8 cellular contexts compared by ENCODE assay signal in the genomic region with DNA sequence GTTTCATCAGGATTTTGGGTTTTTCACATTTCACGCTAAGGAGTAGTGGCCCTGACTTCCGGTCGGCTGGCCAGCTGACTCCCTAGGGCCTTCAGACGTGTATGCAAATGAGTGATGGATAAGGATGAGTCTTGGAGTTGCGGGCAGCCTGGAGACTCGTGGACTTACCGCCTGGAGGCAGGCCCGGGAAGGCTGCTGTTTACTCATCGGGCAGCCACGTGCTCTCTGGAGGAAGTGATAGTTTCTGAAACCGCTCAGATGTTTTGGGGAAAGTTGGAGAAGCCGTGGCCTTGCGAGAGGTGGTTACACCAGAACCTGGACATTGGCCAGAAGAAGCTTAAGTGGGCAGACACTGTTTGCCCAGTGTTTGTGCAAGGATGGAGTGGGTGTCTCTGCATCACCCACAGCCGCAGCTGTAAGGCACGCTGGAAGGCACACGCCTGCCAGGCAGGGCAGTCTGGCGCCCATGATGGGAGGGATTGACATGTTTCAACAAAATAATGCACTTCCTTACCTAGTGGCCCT. TPM values are rescaled to one million over a fixed set of nuclear protein-coding genes. Genes with fewer than 3 reads are reported as not detected.
DNase-seq lines count a peak whose midpoint lies in the region; ATAC-seq and TF ChIP-seq lines count a peak whose summit lies in the region.

No MANE protein-coding gene starts in this region.

- CTCF ChIA-PET in activated CD4-positive, alpha-beta T cell treated with anti-CD3 and anti-CD28 coated beads for 36 hours (lab: Charles Lee): interaction anchor here (0.7 to 3.1 kb wide), 4 partner anchors 9 to 80 kb away, joined by 3 to 13 read pairs (median 4); no protein-coding TSS in a partner anchor
- CTCF ChIA-PET in Panc1 (lab: Charles Lee): no interaction called here

- H3K4me1 Mint-ChIP-seq in activated CD4-positive, alpha-beta T cell treated with anti-CD3 and anti-CD28 coated beads for 36 hours: peaks cover 41% of the 10 kb centered on the region

- TF ChIP-seq CTCF in Panc1 (IDR thresholded peaks at IDR 0.05) (no peak), cardiac fibroblast (IDR thresholded peaks at IDR 0.05; ENCODE audit: low read depth, low read length) (peak; percentile 17), lung (IDR thresholded peaks at IDR 0.05; ENCODE audit: control extremely low read depth, extremely low read depth) (no peak), thyroid gland (IDR thresholded peaks at IDR 0.05) (no peak)

- 5 to 10% methylated on average over 17 of the region's 17 CpGs for WGBS in lung, 2 donors
- 53 to 62% methylated on average over 17 of the region's 17 CpGs for WGBS in thyroid gland, 2 donors

- POLR2A ChIA-PET in activated CD4-positive, alpha-beta T cell treated with anti-CD3 and anti-CD28 coated beads for 36 hours (lab: Charles Lee): interaction anchor here (0.6 kb wide), 1 partner anchor 16 kb away, joined by 4 read pairs; no protein-coding TSS in a partner anchor
- POLR2A ChIA-PET in Panc1 (lab: Charles Lee): no interaction called here

- H3K27ac ChIP-seq in Panc1 (ENCODE audit: low read length) (peak overlapping the region; percentile 29; the same call in 1 of the 2 replicates), lung (ENCODE audit: low read depth in 1 of 2, low read length in 1 of 2) (peak overlapping the region in 1 of 2 donors; percentile 82), thyroid gland (peak overlapping the region in 2 of 3 donors; percentile 33 to 47)

- H3K9me3 ChIP-seq in Panc1 (ENCODE audit: control insufficient read depth, insufficient read depth, low read depth, low read length): no peaks in the 10 kb centered on the region
- H3K9me3 ChIP-seq in lung (ENCODE audit: control insufficient read depth in 2 of 2, insufficient read depth in 1 of 2, low read length in 1 of 2): no peaks in the 10 kb centered on the region
- no peaks in the 10 kb centered on the region for H3K9me3 ChIP-seq in thyroid gland

- H3K4me1 ChIP-seq in Panc1 (ENCODE audit: control insufficient read depth, insufficient read depth, low read length) (peaks cover 14% of the 10 kb centered on the region), lung (ENCODE audit: control insufficient read depth in 2 of 2, insufficient read depth in 2 of 2, low read length in 2 of 2) (peaks cover 0 to 22% of the 10 kb centered on the region in 2 donors), thyroid gland (peaks cover 15 to 62% of the 10 kb centered on the region in 2 donors)

- H3K27me3 Mint-ChIP-seq in activated CD4-positive, alpha-beta T cell treated with anti-CD3 and anti-CD28 coated beads for 36 hours: no peaks in the 10 kb centered on the region

- ATAC-seq in activated CD4-positive, alpha-beta T cell treated with anti-CD3 and anti-CD28 coated beads for 36 hours: peak; percentile 45
- ATAC-seq in Panc1 (peak; percentile 68), lung (ENCODE audit: insufficient read depth, low FRiP score) (peak; percentile 73)

- no peaks in the 10 kb centered on the region for H3K27me3 ChIP-seq in Panc1 (ENCODE audit: control insufficient read depth, insufficient read depth, low read length)
- no peaks in the 10 kb centered on the region for H3K27me3 ChIP-seq in lung (ENCODE audit: control insufficient read depth, insufficient read depth)
- no peaks in the 10 kb centered on the region for H3K27me3 ChIP-seq in thyroid gland

- no TSS peak for BruUV-seq in Panc1 (replicated peaks; lab: Mats Ljungman, UMichigan)

- no peaks in the 10 kb centered on the region for H3K36me3 Mint-ChIP-seq in activated CD4-positive, alpha-beta T cell treated with anti-CD3 and anti-CD28 coated beads for 36 hours (ENCODE audit: low read depth)

- H3K9me3 Mint-ChIP-seq in activated CD4-positive, alpha-beta T cell treated with anti-CD3 and anti-CD28 coated beads for 36 hours (ENCODE audit: low read depth): no peaks in the 10 kb centered on the region

- peak overlapping the region; percentile 48 for H3K27ac Mint-ChIP-seq in activated CD4-positive, alpha-beta T cell treated with anti-CD3 and anti-CD28 coated beads for 36 hours

- H3K36me3 ChIP-seq in Panc1 (ENCODE audit: control insufficient read depth, insufficient read depth, low read length) (no peaks in the 10 kb centered on the region), lung (ENCODE audit: control insufficient read depth in 2 of 2, insufficient read depth in 2 of 2, low read length in 2 of 2) (no peaks in the 10 kb centered on the region), thyroid gland (no peaks in the 10 kb centered on the region)

- H3K4me3 Mint-ChIP-seq in activated CD4-positive, alpha-beta T cell treated with anti-CD3 and anti-CD28 coated beads for 36 hours: no peak overlapping the region

- in situ Hi-C loops in Panc1 (cut with HindIII; ENCODE audit: low pct_unique_long_range_greater_than_20kb, low sequenced_read_pairs): no loop called here

- no peak for TF ChIP-seq POLR2A in thyroid gland (IDR thresholded peaks at IDR 0.05)

- no peak overlapping the region for H3K4me3 ChIP-seq in Panc1 (ENCODE audit: low read depth in 2 of 2, low read length in 2 of 2)
- no peak overlapping the region for H3K4me3 ChIP-seq in cardiac fibroblast (replicated peaks in 1 of 2; ENCODE audit: low read depth in 2 of 2, low read length in 2 of 2)
- H3K4me3 ChIP-seq in lung: no peak overlapping the region
- H3K4me3 ChIP-seq in thyroid gland (replicated peaks in 1 of 3): no peak overlapping the region

- DNase-seq in activated CD4-positive, alpha-beta T cell treated with anti-CD3 and anti-CD28 coated beads for 36 hours: peak; percentile 51
- DNase-seq in activated CD4-positive, alpha-beta T cell treated with anti-CD3 and anti-CD28 coated beads, Interleukin-2, amount 50 U/mL, for 1 hour: no peak
- no peak for DNase-seq in Panc1 (ENCODE audit: low read depth, low spot score)
- peak; percentile 98 for DNase-seq in cardiac fibroblast (ENCODE audit: low read depth in 2 of 2)
- peak; percentile 83 for DNase-seq in lung (ENCODE audit: low spot score)
- peak; percentile 43 to 46 for DNase-seq in thyroid gland
- no peak for DNase-seq in NCI-H187 treated with DMSO at 0.1 percent for 48 hours (lab: John Stamatoyannopoulos, UW)
- DNase-seq in NCI-H82 (lab: John Stamatoyannopoulos, UW): no peak

- intact Hi-C loops in activated CD4-positive, alpha-beta T cell treated with anti-CD3 and anti-CD28 coated beads for 36 hours (cut with DNase I, micrococcal nuclease): no loop called here
- intact Hi-C loops in Panc1 (cut with micrococcal nuclease; ENCODE audit: unreplicated experiment) (no loop called here), thyroid gland (cut with DNase I) (no loop called here)

RNA-seq across cellular contexts. Expression of gene TNFRSF1B, which starts 23.1 kb away (rescaled TPM):
- total RNA-seq in activated CD4-positive, alpha-beta T cell treated with anti-CD3 and anti-CD28 coated beads for 36 hours: 100 to 1,000 TPM; 107 to 116 TPM
- 18.8 TPM for total RNA-seq in Panc1 (2021; ENCODE audit: unreplicated experiment)
- polyA plus RNA-seq in Panc1 (2012; ENCODE audit: insufficient read length): 11.3 TPM
- 10 to 100 TPM; 52.0 to 79.0 TPM for total RNA-seq in lung
- 100 to 1,000 TPM in 1 of 2 donors, 10 to 100 TPM in 1; 15.4 to 246 TPM for polyA plus RNA-seq in lung
- 10 to 100 TPM in 2 of 4 donors, 1 to 10 TPM in 2; 4.4 to 20.4 (median 9.0) TPM for total RNA-seq in thyroid gland

Comparison
In these comparisons a context has a peak if more than half of its experiments do, and no peak if none do; other contexts are left out.
1. DNase-seq: peak in activated CD4-positive, alpha-beta T cell treated with anti-CD3 and anti-CD28 coated beads for 36 hours (single experiment), cardiac fibroblast (2 of 2), lung (single experiment) and thyroid gland (2 of 2); none in activated CD4-positive, alpha-beta T cell treated with anti-CD3 and anti-CD28 coated beads, Interleukin-2, amount 50 U/mL, for 1 hour (single experiment), Panc1 (single experiment), NCI-H187 treated with DMSO at 0.1 percent for 48 hours (single experiment) and NCI-H82 (single experiment).
2. Peak in every context shown above with its lines, with median percentiles within 50 percentile points of each other: ATAC-seq.